Comparison of ENCODE assay signal across 21 cellular contexts in genomic region chr2:220701115-220701514, GRCh38.
DNase-seq lines count a peak whose midpoint lies in the region; ATAC-seq, FAIRE-seq and TF ChIP-seq lines count a peak whose summit lies in the region.
"Had no signal": no experiment of that assay in that cellular context is flagged by ENCODE, and none has a peak within 500 bp of the region (broad histone marks: within the 10 kb centered on the region; RNA-seq: fewer than 3 reads in every experiment).

No MANE protein-coding gene starts in this region.

- H3K27ac ChIP-seq in GM23248 (no peak overlapping the region), PC-3 (ENCODE audit: low read length) (no peak overlapping the region), smooth muscle cell (ENCODE audit: low read depth) (peak overlapping the region; percentile 20)
- H3K27ac ChIP-seq: BLaER1 treated with 17β-estradiol and CSF1 and Interleukin-3, amounts not matched to agents 10 nM and 100 nM had no signal

- H3K4me2 ChIP-seq in GM23248 (ENCODE audit: unreplicated experiment) (no peak overlapping the region), PC-3 (ENCODE audit: low read length) (no peak overlapping the region), smooth muscle cell (no peak overlapping the region)
- H3K4me2 ChIP-seq: BLaER1 treated with 17β-estradiol and CSF1 and Interleukin-3, amounts not matched to agents 10 nM and 100 nM; SK-N-SH had no signal

- H3K9me2 ChIP-seq in GM23248 (ENCODE audit: insufficient read depth) (no peaks in the 10 kb centered on the region), PC-3 (replicated peaks; ENCODE audit: low read length) (no peaks in the 10 kb centered on the region)
- H3K9me2 ChIP-seq: SK-N-SH had no signal

- POLR2A ChIA-PET in PC-3 (lab: Charles Lee; ENCODE audit: unreplicated experiment): no interaction called here
- POLR2A ChIA-PET in GM10248 (lab: Yijun Ruan, JAX): no interaction called here

- H3K4me3 ChIP-seq in GM23248 (no peak overlapping the region), PC-3 (ENCODE audit: low read length) (no peak overlapping the region), bronchial epithelial cell (ENCODE audit: low read depth, low read length) (no peak overlapping the region), smooth muscle cell (no peak overlapping the region)
- H3K4me3 ChIP-seq: BLaER1 treated with 17β-estradiol and CSF1 and Interleukin-3, amounts not matched to agents 10 nM and 100 nM had no signal

- no peak for FAIRE-seq in bronchial epithelial cell (lab: Jason Lieb, UNC)

- H2AFZ ChIP-seq in GM23248 (no peak overlapping the region), PC-3 (ENCODE audit: low read length) (no peak overlapping the region), smooth muscle cell (ENCODE audit: low read depth) (no peak overlapping the region)

- H3K4me1 ChIP-seq in GM23248 (ENCODE audit: insufficient read depth) (peaks cover 6% of the 10 kb centered on the region; the same call in 1 of the 2 replicates), PC-3 (ENCODE audit: insufficient read depth, low read length) (peaks cover 10% of the 10 kb centered on the region), smooth muscle cell (ENCODE audit: low read depth) (no peaks in the 10 kb centered on the region)
- H3K4me1 ChIP-seq: BLaER1 treated with 17β-estradiol and CSF1 and Interleukin-3, amounts not matched to agents 10 nM and 100 nM had no signal

- H3K27me3 ChIP-seq in GM23248 (replicated peaks; ENCODE audit: insufficient read depth): no peaks in the 10 kb centered on the region
- no peaks in the 10 kb centered on the region for H3K27me3 ChIP-seq in PC-3 (ENCODE audit: low read length)
- H3K27me3 ChIP-seq in bronchial epithelial cell (ENCODE audit: control insufficient read depth, insufficient read depth, low read length): no peaks in the 10 kb centered on the region
- H3K27me3 ChIP-seq in smooth muscle cell (ENCODE audit: low read depth): no peaks in the 10 kb centered on the region
- H3K27me3 ChIP-seq: BLaER1 treated with 17β-estradiol and CSF1 and Interleukin-3, amounts not matched to agents 10 nM and 100 nM had no signal

- no peak for ATAC-seq in PC-3

- H3K9ac ChIP-seq in GM23248: no peak overlapping the region
- no peak overlapping the region for H3K9ac ChIP-seq in PC-3 (ENCODE audit: low read length)
- H3K9ac ChIP-seq in smooth muscle cell (ENCODE audit: low read depth): no peak overlapping the region
- H3K9ac ChIP-seq: BLaER1 treated with 17β-estradiol and CSF1 and Interleukin-3, amounts not matched to agents 10 nM and 100 nM; SK-N-SH had no signal

- 65 to 75% methylated on average over 2 of the region's 2 CpGs for WGBS in GM23248 (ENCODE audit: low coverage in 1 of 2, low lambda C conversion rate in 2 of 2, missing lambda C conversion rate in 2 of 2), 2 experiments
- WGBS in smooth muscle cell (ENCODE audit: low lambda C conversion rate): 69% methylated on average over 2 of the region's 2 CpGs

- in situ Hi-C loops in GM23248 (cut with MboI) (no loop called here), G401 (cut with HindIII; ENCODE audit: low sequenced_read_pairs) (no loop called here)

- intact Hi-C loops in PC-3 (cut with micrococcal nuclease): loop anchor here (5.0 kb wide), 1 partner anchor 76 kb away; no protein-coding TSS in a partner anchor

- CTCF ChIA-PET in PC-3 (lab: Charles Lee): no interaction called here
- CTCF ChIA-PET in GM10248 (lab: Yijun Ruan, JAX): no interaction called here

- BruUV-seq in PC-3 (replicated peaks; lab: Mats Ljungman, UMichigan): no TSS peak

- DNase-seq in GM23248 (peak; percentile 17), PC-3 (peak; percentile 74), bronchial epithelial cell (ENCODE audit: low read depth) (peak; percentile 28), smooth muscle cell (lab: John Stamatoyannopoulos, UW; ENCODE audit: unreplicated experiment) (no peak), NCI-H2171 (lab: John Stamatoyannopoulos, UW) (no peak), GM10248 (ENCODE audit: extremely low spot score) (no peak), G401 (ENCODE audit: low spot score) (no peak)
- DNase-seq: CD8-positive, alpha-beta memory T cell; DMS53; H7; IMR-90; MM.1S; NCI-H1092 treated with DMSO at 0.1 percent for 48 hours; NCI-H146; NCI-H2029 treated with DMSO at 0.1 percent for 48 hours; NCI-H2171 treated with DMSO at 0.1 percent for 48 hours; NCI-H748 treated with DMSO at 0.1 percent for 48 hours; NK-92 treated with Interleukin-12 subunit alpha and Interleukin-12 subunit beta, amount 100 ng/mL, for 24 hours; SHP77; SK-N-SH had no signal

- H3K9me3 ChIP-seq in GM23248 (ENCODE audit: low read depth) (no peaks in the 10 kb centered on the region), PC-3 (ENCODE audit: low read length) (no peaks in the 10 kb centered on the region), smooth muscle cell (replicated peaks; ENCODE audit: low read depth) (no peaks in the 10 kb centered on the region)
- H3K9me3 ChIP-seq: SK-N-SH had no signal

- no peaks in the 10 kb centered on the region for H3F3A ChIP-seq in GM23248 (ENCODE audit: insufficient read depth)
- H3F3A ChIP-seq in PC-3 (ENCODE audit: low read length, unreplicated experiment): no peaks in the 10 kb centered on the region
- H3F3A ChIP-seq in smooth muscle cell (ENCODE audit: low read depth): no peaks in the 10 kb centered on the region

- H3K36me3 ChIP-seq in GM23248 (ENCODE audit: low read depth) (no peaks in the 10 kb centered on the region), PC-3 (ENCODE audit: low read depth, low read length) (no peaks in the 10 kb centered on the region; the same call in 1 of the 2 replicates), bronchial epithelial cell (ENCODE audit: control insufficient read depth, insufficient read depth, low read length) (no peaks in the 10 kb centered on the region), smooth muscle cell (ENCODE audit: low read depth) (no peaks in the 10 kb centered on the region)
- H3K36me3 ChIP-seq: BLaER1 treated with 17β-estradiol and CSF1 and Interleukin-3, amounts not matched to agents 10 nM and 100 nM had no signal

- H4K20me1 ChIP-seq in GM23248 (ENCODE audit: insufficient read depth) (no peaks in the 10 kb centered on the region), PC-3 (ENCODE audit: low read length) (no peaks in the 10 kb centered on the region), smooth muscle cell (ENCODE audit: low read depth) (no peaks in the 10 kb centered on the region)
- H4K20me1 ChIP-seq: BLaER1 treated with 17β-estradiol and CSF1 and Interleukin-3, amounts not matched to agents 10 nM and 100 nM had no signal

- no peaks in the 10 kb centered on the region for H3K79me2 ChIP-seq in GM23248 (ENCODE audit: insufficient read depth)
- H3K79me2 ChIP-seq in PC-3 (ENCODE audit: low read length): no peaks in the 10 kb centered on the region
- H3K79me2 ChIP-seq in smooth muscle cell (ENCODE audit: low read depth): no peaks in the 10 kb centered on the region

- no peak for TF ChIP-seq CTCF in PC-3 (conservative IDR thresholded peaks at IDR 0.05; ENCODE audit: low read depth, low read length)
- no peak for TF ChIP-seq CTCF in bronchial epithelial cell (IDR thresholded peaks at IDR 0.05; ENCODE audit: insufficient read depth, low read length, severe bottlenecking)
- TF ChIP-seq CTCF in smooth muscle cell (IDR thresholded peaks at IDR 0.05; ENCODE audit: borderline replicate concordance, insufficient read depth, poor library complexity, severe bottlenecking): no peak
- no peak for TF ChIP-seq CTCF in GM10248 (IDR thresholded peaks at IDR 0.05; ENCODE audit: control extremely low read depth, extremely low read depth, low read depth, missing control alignments)

Comparison
In these comparisons a context has a peak if more than half of its experiments do, and no peak if none do; other contexts are left out.
1. DNase-seq: peak in GM23248 (single experiment), PC-3 (single experiment) and bronchial epithelial cell (single experiment); none in smooth muscle cell (single experiment), NCI-H2171 (single experiment), GM10248 (single experiment) and G401 (single experiment).